In genomic region chr9:129006328-129007034, GRCh38 we compare ENCODE assay signal across 8 cellular contexts. TPM values are rescaled to one million over a fixed set of nuclear protein-coding genes. Genes with fewer than 3 reads are reported as not detected.
DNase-seq lines count a peak whose midpoint lies in the region; ATAC-seq and TF ChIP-seq lines count a peak whose summit lies in the region.

No MANE protein-coding gene starts in this region.

- no peaks in the 10 kb centered on the region for H3K9me3 Mint-ChIP-seq in H9
- H3K9me3 Mint-ChIP-seq in naive thymus-derived CD8-positive, alpha-beta T cell = no peaks in the 10 kb centered on the region

- H3K27ac ChIP-seq in H9 (ENCODE audit: insufficient read length, low read depth, low read length) (no peak overlapping the region), esophagus squamous epithelium (peak overlapping the region in 3 of 4 donors; percentile 54 to 67 (median 54))

- H3K27me3 ChIP-seq in H9 (ENCODE audit: insufficient read depth, low read length) (no peaks in the 10 kb centered on the region), esophagus squamous epithelium (no peaks in the 10 kb centered on the region)

- H3K36me3 Mint-ChIP-seq in H9 (ENCODE audit: insufficient read depth in 1 of 3, low read depth in 3 of 3) = peaks cover 38 to 73% (median 50%) of the 10 kb centered on the region in 3 experiments
- peaks cover 0 to 62% (median 4%) of the 10 kb centered on the region in 3 donors for H3K36me3 Mint-ChIP-seq in naive thymus-derived CD8-positive, alpha-beta T cell

- H3K79me1 ChIP-seq in H9 (ENCODE audit: insufficient read depth, low read depth, low read length, poor library complexity, severe bottlenecking) = no peaks in the 10 kb centered on the region

- no peaks in the 10 kb centered on the region for H4K20me1 ChIP-seq in H9 (ENCODE audit: control insufficient read depth, insufficient read depth, insufficient read length)

- H3K9me3 ChIP-seq in H9 (ENCODE audit: control insufficient read depth, low read depth, low read length) (no peaks in the 10 kb centered on the region), esophagus squamous epithelium (no peaks in the 10 kb centered on the region)

- H2AFZ ChIP-seq in H9 (ENCODE audit: low read length) = no peak overlapping the region

- no peak overlapping the region for H4K5ac ChIP-seq in H9 (ENCODE audit: insufficient read length, low read depth, low read length)

- H3K4me1 ChIP-seq in H9 (ENCODE audit: insufficient read depth, low read length) = no peaks in the 10 kb centered on the region
- peaks cover 0 to 23% (median 5%) of the 10 kb centered on the region in 3 donors for H3K4me1 ChIP-seq in esophagus squamous epithelium

- peak in 11 of 14 donors; percentile 28 to 79 (median 54) for DNase-seq in C1 segment of cervical spinal cord (lab: John Stamatoyannopoulos, UW)
- DNase-seq in H9 = peak; percentile 81
- peak; percentile 82 for DNase-seq in NCI-H82 (lab: John Stamatoyannopoulos, UW)
- peak; percentile 51 for DNase-seq in activated T-cell treated with anti-CD3 and anti-CD28 coated beads, Interleukin-2, amount 50 U/mL, for 1 hour
- no peak for DNase-seq in esophagus squamous epithelium (lab: John Stamatoyannopoulos, UW)
- DNase-seq in naive thymus-derived CD8-positive, alpha-beta T cell = peak in 7 of 10 donors; percentile 24 to 47 (median 38)
- peak; percentile 94 for DNase-seq in superior temporal gyrus (ENCODE audit: extremely low spot score)
- DNase-seq in cortex of kidney (lab: John Stamatoyannopoulos, UW) = no peak

- H3K27me3 Mint-ChIP-seq in H9 (ENCODE audit: low read depth) = no peaks in the 10 kb centered on the region; the same call in 1 of the 2 replicates
- no peaks in the 10 kb centered on the region for H3K27me3 Mint-ChIP-seq in naive thymus-derived CD8-positive, alpha-beta T cell

- no peak overlapping the region for H3K23ac ChIP-seq in H9 (ENCODE audit: insufficient read length, low read depth, low read length)

- H2BK15ac ChIP-seq in H9 (ENCODE audit: low read depth, low read length) = no peak overlapping the region

- intact Hi-C loops in esophagus squamous epithelium (cut with DNase I) = no loop called here

- no CpG with 5 or more reads among the region's 21 CpGs for WGBS in H9 (ENCODE audit: extremely low coverage, insufficient read length, low lambda C conversion rate)
- 12 to 49% methylated on average over 10 to 17 of the region's 21 CpGs for WGBS in esophagus squamous epithelium, 2 donors

- peaks cover 0 to 2% of the 10 kb centered on the region in 2 experiments; a peak in 1 of 4 replicates for H3K4me1 Mint-ChIP-seq in H9
- H3K4me1 Mint-ChIP-seq in naive thymus-derived CD8-positive, alpha-beta T cell = peaks cover 0 to 4% (median under 1%) of the 10 kb centered on the region in 4 donors

- peak; percentile 85 to 88 for ATAC-seq in naive thymus-derived CD8-positive, alpha-beta T cell

- no peak for TF ChIP-seq POLR2A in esophagus squamous epithelium (IDR thresholded peaks at IDR 0.05)

- no peak overlapping the region for H2BK12ac ChIP-seq in H9 (ENCODE audit: insufficient read length, low read depth, low read length)

- H3K23me2 ChIP-seq in H9 (ENCODE audit: insufficient read length, low read depth, low read length, poor library complexity, severe bottlenecking) = no peaks in the 10 kb centered on the region

- no peak overlapping the region for H4K8ac ChIP-seq in H9 (replicated peaks; ENCODE audit: insufficient read length, low read depth, low read length)

- no peak overlapping the region for H2AK5ac ChIP-seq in H9 (ENCODE audit: insufficient read length, low read length)

- no peak overlapping the region for H4K91ac ChIP-seq in H9 (ENCODE audit: insufficient read length, low read depth, low read length)

- no peak overlapping the region for H3K56ac ChIP-seq in H9 (ENCODE audit: insufficient read length, low read depth, low read length)

- H3K4me3 ChIP-seq in esophagus squamous epithelium = no peak overlapping the region

- no peak overlapping the region for H2BK5ac ChIP-seq in H9 (ENCODE audit: insufficient read length, low read length)

- H3K4ac ChIP-seq in H9 (ENCODE audit: low read depth, low read length) = no peak overlapping the region

- POLR2A ChIA-PET in naive thymus-derived CD8-positive, alpha-beta T cell (lab: Charles Lee) = interaction anchor here (1.4 kb wide), 1 partner anchor 30 kb away, joined by 3 read pairs; no protein-coding TSS in a partner anchor

- H3K27ac Mint-ChIP-seq in H9 = peak overlapping the region in 2 of 3 experiments; percentile 29 to 77; a peak in 1 of 7 replicates
- H3K27ac Mint-ChIP-seq in naive thymus-derived CD8-positive, alpha-beta T cell = peak overlapping the region in 6 of 10 donors; percentile 24 to 83 (median 54)

- H2BK120ac ChIP-seq in H9 (ENCODE audit: low read depth, low read length, poor library complexity, severe bottlenecking) = no peak overlapping the region

- H3K14ac ChIP-seq in H9 (ENCODE audit: insufficient read depth, low read length) = no peak overlapping the region

- H3K36me3 ChIP-seq in esophagus squamous epithelium = peaks cover 29 to 100% (median 70%) of the 10 kb centered on the region in 3 donors

- no peak overlapping the region for H3K4me2 ChIP-seq in H9 (ENCODE audit: insufficient read depth, insufficient read length, low read length)

- no peak overlapping the region for H3K4me3 Mint-ChIP-seq in H9
- H3K4me3 Mint-ChIP-seq in naive thymus-derived CD8-positive, alpha-beta T cell = no peak overlapping the region

- peak; percentile 92 for TF ChIP-seq CTCF in H9 (conservative IDR thresholded peaks at IDR 0.05)
- peak; percentile 39 to 75 (median 71) for TF ChIP-seq CTCF in esophagus squamous epithelium (IDR thresholded peaks at IDR 0.05)

- H3T11ph ChIP-seq in H9 (ENCODE audit: low read length) = no peak overlapping the region

- H3K9ac ChIP-seq in H9 (ENCODE audit: extremely low read depth, insufficient read length, low read length) = no peak overlapping the region

- H3K79me2 ChIP-seq in H9 (ENCODE audit: insufficient read depth, low read length) = no peaks in the 10 kb centered on the region

- no peak overlapping the region for H2BK20ac ChIP-seq in H9 (ENCODE audit: low read depth, low read length, poor library complexity, severe bottlenecking)

- H3K18ac ChIP-seq in H9 (ENCODE audit: insufficient read length, low read depth, low read length) = no peak overlapping the region

RNA-seq across cellular contexts. Expression of gene SH3GLB2, which starts 21.6 kb away (rescaled TPM):
- total RNA-seq in H9 (2021) = 69.0 and 69.5 TPM in 2 replicates
- 100 to 1,000 TPM in 2 of 4 donors, 10 to 100 TPM in 2; 70.3 to 169 (median 113) TPM for total RNA-seq in esophagus squamous epithelium
- 100 to 1,000 TPM; 109 to 113 TPM for total RNA-seq in naive thymus-derived CD8-positive, alpha-beta T cell
- polyA plus RNA-seq in naive thymus-derived CD8-positive, alpha-beta T cell = 10 to 100 TPM; 21.7 to 40.9 (median 37.8) TPM

RNA-seq across cellular contexts. Expression of gene MIGA2, which starts 29.9 kb away (rescaled TPM):
- 37.8 and 38.8 TPM in 2 replicates for total RNA-seq in H9 (2021)
- total RNA-seq in esophagus squamous epithelium = 10 to 100 TPM; 27.5 to 49.3 (median 29.8) TPM
- total RNA-seq in naive thymus-derived CD8-positive, alpha-beta T cell = 10 to 100 TPM; 77.9 to 88.3 TPM
- polyA plus RNA-seq in naive thymus-derived CD8-positive, alpha-beta T cell = 10 to 100 TPM in 1 of 3 donors, 1 to 10 TPM in 2; 5.9 to 11.3 (median 7.2) TPM

RNA-seq across cellular contexts. Expression of gene NUP188, which starts 59.0 kb away (rescaled TPM):
- 101 and 104 TPM in 2 replicates for total RNA-seq in H9 (2021)
- total RNA-seq in esophagus squamous epithelium = 10 to 100 TPM; 61.0 to 78.6 (median 67.1) TPM
- total RNA-seq in naive thymus-derived CD8-positive, alpha-beta T cell = 10 to 100 TPM; 68.8 to 79.6 TPM
- 10 to 100 TPM; 21.9 to 36.8 (median 29.8) TPM for polyA plus RNA-seq in naive thymus-derived CD8-positive, alpha-beta T cell

RNA-seq across cellular contexts. Expression of gene DOLK, which starts 59.1 kb away (rescaled TPM):
- 20.1 and 20.2 TPM in 2 replicates for total RNA-seq in H9 (2021)
- 10 to 100 TPM; 12.8 to 21.2 (median 16.2) TPM for total RNA-seq in esophagus squamous epithelium
- 10 to 100 TPM; 10.3 to 11.1 TPM for total RNA-seq in naive thymus-derived CD8-positive, alpha-beta T cell
- polyA plus RNA-seq in naive thymus-derived CD8-positive, alpha-beta T cell = 1 to 10 TPM; 9.0 to 9.2 (median 9.1) TPM

Comparison
In these comparisons a context has a peak if more than half of its experiments do, and no peak if none do; other contexts are left out.
1. DNase-seq: peak in C1 segment of cervical spinal cord (11 of 14), H9 (single experiment), NCI-H82 (single experiment), activated T-cell treated with anti-CD3 and anti-CD28 coated beads, Interleukin-2, amount 50 U/mL, for 1 hour (single experiment), naive thymus-derived CD8-positive, alpha-beta T cell (7 of 10) and superior temporal gyrus (single experiment); none in esophagus squamous epithelium (single experiment) and cortex of kidney (single experiment).